Comparison of ENCODE assay signal across 9 cellular contexts in genomic region chr17:40326014-40326831, GRCh38. TPM values are rescaled to one million over a fixed set of nuclear protein-coding genes. Genes with fewer than 3 reads are reported as not detected.
A peak's percentile ranks its signal among the peaks of the same experiment; 100 is the strongest.
DNase-seq lines count a peak whose midpoint lies in the region; ATAC-seq, FAIRE-seq and TF ChIP-seq lines count a peak whose summit lies in the region.
"Had no signal": no experiment of that assay in that cellular context is flagged by ENCODE, and none has a peak within 500 bp of the region (broad histone marks: within the 10 kb centered on the region; RNA-seq: fewer than 3 reads in every experiment).

No MANE protein-coding gene starts in this region.

- DNase-seq in Panc1 (ENCODE audit: low read depth, low spot score), result no peak
- no peak for DNase-seq in GM12878 (ENCODE audit: low read depth, low spot score)
- DNase-seq in neural progenitor cell (ENCODE audit: low spot score), result no peak
- no peak for DNase-seq in dedifferentiated amniotic fluid mesenchymal stem cell (ENCODE audit: extremely low spot score)
- no peak for DNase-seq in OCI-M1 (lab: John Stamatoyannopoulos, UW)
- no peak for DNase-seq in NCI-H2196 treated with DMSO at 0.1 percent for 48 hours (lab: John Stamatoyannopoulos, UW; ENCODE audit: unreplicated experiment)

- H3K4me3 Mint-ChIP-seq in neural progenitor cell, result no peak overlapping the region

- intact Hi-C loops in Panc1 (cut with micrococcal nuclease; ENCODE audit: unreplicated experiment) (no loop called here), GM12878 (cut with micrococcal nuclease; ENCODE audit: unreplicated experiment) (no loop called here)

- H3K27ac Mint-ChIP-seq in neural progenitor cell, result peak overlapping the region; percentile 72

- H3F3A ChIP-seq in DOHH2 (ENCODE audit: control insufficient read depth, insufficient read depth), result no peaks in the 10 kb centered on the region
- H3F3A ChIP-seq in neural progenitor cell (ENCODE audit: low read depth), result no peaks in the 10 kb centered on the region

- POLR2A ChIA-PET in Panc1 (lab: Charles Lee), result interaction anchor here (0.7 kb wide), 2 partner anchors 9 to 13 kb away, joined by 11 read pairs; no protein-coding TSS in a partner anchor
- POLR2A ChIA-PET in GM12878 (lab: Charles Lee), result interaction anchor here (0.7 to 7.0 kb wide), 8 partner anchors 9 to 187 kb away, joined by 3 to 123 read pairs (median 4); partner anchors contain the start of genes RARA and WIPF2

- RAD21 ChIA-PET in GM12878 (lab: Charles Lee; ENCODE audit: unreplicated experiment), result interaction anchor here (0.7 to 12.6 kb wide), 8 partner anchors 11 to 313 kb away, joined by 3 to 156 read pairs (median 6); partner anchors contain the start of gene RARA

- SMC1A ChIA-PET in GM12878 (lab: Charles Lee; ENCODE audit: uncharacterized antibody, unreplicated experiment), result interaction anchor here (1.1 to 11.2 kb wide), 8 partner anchors 9 to 37 kb away, joined by 3 to 172 read pairs (median 4); partner anchors contain the start of gene RARA

- H3K36me3 ChIP-seq in DOHH2 (ENCODE audit: control insufficient read depth, low read length) (peaks cover 6% of the 10 kb centered on the region), Panc1 (ENCODE audit: control insufficient read depth, insufficient read depth, low read length) (no peaks in the 10 kb centered on the region), GM12878 (ENCODE audit: control insufficient read depth in 2 of 2, insufficient read depth in 2 of 2, low read length in 1 of 2) (peaks cover 6% of the 10 kb centered on the region in 2 experiments; a peak in 2 of 4 replicates), neural progenitor cell (no peaks in the 10 kb centered on the region)

- TF ChIP-seq EP300 in GM12878 (IDR thresholded peaks at IDR 0.05; ENCODE audit: borderline replicate concordance in 1 of 2, control insufficient read depth in 1 of 2, low read depth in 2 of 2, low read length in 2 of 2), result no peak

- H3K79me2 ChIP-seq in DOHH2 (ENCODE audit: control insufficient read depth, low read length) (peaks cover 82% of the 10 kb centered on the region), GM12878 (ENCODE audit: control insufficient read depth, insufficient read depth, low read length) (peaks cover 96% of the 10 kb centered on the region), neural progenitor cell (ENCODE audit: low read depth) (peaks cover 7% of the 10 kb centered on the region)

- H3K9ac ChIP-seq in GM12878 (ENCODE audit: control insufficient read depth, insufficient read depth, low read length), result peak overlapping the region; percentile 75
- no peak overlapping the region for H3K9ac ChIP-seq in neural progenitor cell

- ATAC-seq in Panc1 (peak; percentile 28), GM12878 (peak; percentile 50), GM19324 (IDR thresholded peaks at IDR 0.05; ENCODE audit: low FRiP score, unreplicated experiment) (no peak)

- H3K9me2 ChIP-seq in DOHH2 (replicated peaks; ENCODE audit: control insufficient read depth, low read length), result no peaks in the 10 kb centered on the region

- CTCF ChIA-PET in Panc1 (lab: Charles Lee) (interaction anchor here (0.6 kb wide), 1 partner anchor 9 kb away, joined by 3 read pairs; no protein-coding TSS in a partner anchor), GM12878 (lab: Yijun Ruan, JAX) (interaction anchor here (0.9 to 6.6 kb wide), 15 partner anchors 7 to 124 kb away, joined by 3 to 58 read pairs (median 5); partner anchors contain the start of gene RARA)

- H3K4me1 Mint-ChIP-seq in neural progenitor cell, result peaks cover 29% of the 10 kb centered on the region

- no peak for TF ChIP-seq POLR2A in GM12878 (IDR thresholded peaks at IDR 0.05; ENCODE audit: low read depth, low read length)

- peaks cover 35% of the 10 kb centered on the region for H4K20me1 ChIP-seq in DOHH2 (ENCODE audit: control insufficient read depth, insufficient read depth, low read depth, low read length)
- H4K20me1 ChIP-seq in GM12878 (ENCODE audit: control insufficient read depth, insufficient read depth), result no peaks in the 10 kb centered on the region
- peaks cover 61% of the 10 kb centered on the region for H4K20me1 ChIP-seq in neural progenitor cell (ENCODE audit: low read depth)

- H2AFZ ChIP-seq in GM12878 (ENCODE audit: control insufficient read depth, low read depth, low read length), result no peak overlapping the region
- H2AFZ ChIP-seq in neural progenitor cell (replicated peaks), result no peak overlapping the region
- H2AFZ ChIP-seq: PC-9 had no signal

- H3K4me1 ChIP-seq in DOHH2 (ENCODE audit: control insufficient read depth, low read length) (peaks cover 79% of the 10 kb centered on the region), Panc1 (ENCODE audit: control insufficient read depth, insufficient read depth, low read length) (peaks cover 86% of the 10 kb centered on the region), GM12878 (ENCODE audit: control insufficient read depth, insufficient read depth, low read length) (peaks cover 68% of the 10 kb centered on the region), neural progenitor cell (peaks cover 9% of the 10 kb centered on the region)

- in situ Hi-C loops in Panc1 (cut with HindIII; ENCODE audit: low pct_unique_long_range_greater_than_20kb, low sequenced_read_pairs) (no loop called here), GM12878 (cut with MboI) (loop anchor here (10.0 kb wide), 1 partner anchor 1349 kb away; no protein-coding TSS in a partner anchor)

- no peak for TF ChIP-seq CTCF in DOHH2 (IDR thresholded peaks at IDR 0.05; ENCODE audit: low read depth, low read length, poor library complexity, severe bottlenecking)
- TF ChIP-seq CTCF in Panc1 (IDR thresholded peaks at IDR 0.05), result no peak
- no peak for TF ChIP-seq CTCF in GM12878 (IDR thresholded peaks at IDR 0.05 in 2 of 3, conservative IDR thresholded peaks at IDR 0.05 in 1 of 3; ENCODE audit: control insufficient read depth in 2 of 3, extremely low read depth in 1 of 3, insufficient read depth in 1 of 3, low read depth in 3 of 3, low read length in 3 of 3)
- TF ChIP-seq CTCF in neural progenitor cell (IDR thresholded peaks at IDR 0.05), result no peak

- H3K27ac ChIP-seq in DOHH2 (ENCODE audit: low read depth, low read length) (peak overlapping the region; percentile 3; the same call in 1 of the 2 replicates), Panc1 (ENCODE audit: low read length) (peak overlapping the region; percentile 69), GM12878 (ENCODE audit: control insufficient read depth, insufficient read depth) (peak overlapping the region; percentile 96), neural progenitor cell (no peak overlapping the region)
- H3K27ac ChIP-seq: PC-9 had no signal

- H3K9me3 ChIP-seq in DOHH2 (ENCODE audit: control insufficient read depth, insufficient read depth, low read length), result no peaks in the 10 kb centered on the region
- H3K9me3 ChIP-seq in Panc1 (ENCODE audit: control insufficient read depth, insufficient read depth, low read depth, low read length), result no peaks in the 10 kb centered on the region
- no peaks in the 10 kb centered on the region for H3K9me3 ChIP-seq in GM12878 (replicated peaks; ENCODE audit: control insufficient read depth, insufficient read depth, low read length)
- H3K9me3 ChIP-seq in neural progenitor cell (ENCODE audit: low read depth), result no peaks in the 10 kb centered on the region

- FAIRE-seq in GM12878 (lab: Jason Lieb, UNC), result peak; percentile 57

- BruUV-seq in Panc1 (replicated peaks; lab: Mats Ljungman, UMichigan), result no TSS peak
- BruUV-seq in GM12878 (replicated peaks; lab: Mats Ljungman, UMichigan), result TSS peak; percentile 26

- no peaks in the 10 kb centered on the region for H3K9me3 Mint-ChIP-seq in neural progenitor cell

- 3% methylated on average over 17 of the region's 17 CpGs for WGBS in GM12878 (ENCODE audit: insufficient coverage, insufficient replicate concordance, low lambda C conversion rate, missing lambda C conversion rate)

- H3K4me2 ChIP-seq in DOHH2 (ENCODE audit: low read length) (peak overlapping the region; percentile 62), GM12878 (ENCODE audit: control insufficient read depth, insufficient read depth) (peak overlapping the region; percentile 100), neural progenitor cell (no peak overlapping the region)
- H3K4me2 ChIP-seq: PC-9 had no signal

- no peaks in the 10 kb centered on the region for H3K27me3 ChIP-seq in DOHH2 (ENCODE audit: control insufficient read depth, low read length)
- H3K27me3 ChIP-seq in Panc1 (ENCODE audit: control insufficient read depth, insufficient read depth, low read length), result no peaks in the 10 kb centered on the region
- H3K27me3 ChIP-seq in GM12878 (replicated peaks in 1 of 2; ENCODE audit: control insufficient read depth in 2 of 2, insufficient read depth in 2 of 2, low read length in 1 of 2), result no peaks in the 10 kb centered on the region
- no peaks in the 10 kb centered on the region for H3K27me3 ChIP-seq in neural progenitor cell

- H3K27me3 Mint-ChIP-seq in neural progenitor cell (ENCODE audit: insufficient read depth, low read depth), result peaks cover 2% of the 10 kb centered on the region

- no peaks in the 10 kb centered on the region for H3K36me3 Mint-ChIP-seq in neural progenitor cell

- TF ChIP-seq RAD21 in GM12878 (IDR thresholded peaks at IDR 0.05; ENCODE audit: insufficient read depth, low read depth, low read length), result no peak

- H3K4me3 ChIP-seq in DOHH2 (ENCODE audit: low read length), result peak overlapping the region; percentile 38
- H3K4me3 ChIP-seq in Panc1 (ENCODE audit: low read depth in 2 of 2, low read length in 2 of 2), result peak overlapping the region in 1 of 2 experiments; percentile 15; a peak in 2 of 4 replicates
- H3K4me3 ChIP-seq in GM12878, result peak overlapping the region; percentile 74
- H3K4me3 ChIP-seq in neural progenitor cell, result no peak overlapping the region
- H3K4me3 ChIP-seq: PC-9 had no signal

RNA-seq across cellular contexts. Expression of gene RARA, which starts 17.2 kb away (rescaled TPM):
- total RNA-seq in Panc1 (2021; ENCODE audit: unreplicated experiment) (55.6 TPM), GM12878 (2014; rRNA removed) (15.5 and 17.3 TPM in 2 replicates), GM12878 (2014; rRNA removed; fragmentation: Illumina TruSeq; extraction: Trizol) (7.7 and 9.7 TPM in 2 replicates), GM12878 (2021) (33.6 and 34.8 TPM in 2 replicates), neural progenitor cell (ENCODE audit: low replicate concordance) (9.0 and 9.4 TPM in 2 replicates)
- 59.9 TPM for polyA plus RNA-seq in Panc1 (2012; ENCODE audit: insufficient read length)
- total RNA-seq in GM12878 (2013; cell fraction: nucleolus; rRNA removed), result 30.5 and 34.4 TPM in 2 replicates
- polyA plus RNA-seq in GM12878 (2011; ENCODE audit: low read depth), result 12.0 TPM
- polyA plus RNA-seq in GM12878 (2011; rRNA removed) (3.1 and 7.8 TPM in 2 replicates), GM12878 (2014; fragmentation: Illumina TruSeq; extraction: Trizol) (8.0 and 23.8 TPM in 2 replicates), GM12878 (2014; fragmentation: Nextera tagmentation; extraction: Ambion mirVana) (under 1 TPM; 0.13 to 0.16 TPM), GM12878 (2014; rRNA removed) (14.3 and 20.2 TPM in 2 replicates), GM12878 (2016; fragmentation: Nextera tagmentation; extraction: Ambion mirVana) (10 to 100 TPM; 12.9 to 15.4 TPM)
- 10.0 and 13.4 TPM in 2 replicates for polyA plus RNA-seq in GM12878 (2011; cell fraction: cytosol; rRNA removed)
- 29.2 and 38.2 TPM in 2 replicates for polyA plus RNA-seq in GM12878 (2011; cell fraction: nucleus; rRNA removed)
- 23.0 and 26.5 TPM in 2 replicates for polyA plus RNA-seq in GM12878 (2012)
- 8.7 and 13.7 TPM in 2 replicates for polyA minus RNA-seq in GM12878 (2011; rRNA and poly(A)+ RNA removed)
- polyA minus RNA-seq in GM12878 (2011; cell fraction: cytosol; rRNA and poly(A)+ RNA removed), result 15.1 and 20.3 TPM in 2 replicates
- 9.7 and 15.5 TPM in 2 replicates for polyA minus RNA-seq in GM12878 (2011; cell fraction: nucleus; rRNA and poly(A)+ RNA removed)

RNA-seq across cellular contexts. Expression of gene GJD3, which starts 38.3 kb away (rescaled TPM):
- total RNA-seq in Panc1 (2021; ENCODE audit: unreplicated experiment) (0.33 TPM), GM12878 (2014; rRNA removed) (not detected in 2 replicates), GM12878 (2014; rRNA removed; fragmentation: Illumina TruSeq; extraction: Trizol) (not detected in 2 replicates), GM12878 (2021) (not detected in 2 replicates), neural progenitor cell (ENCODE audit: low replicate concordance) (not detected in 2 replicates)
- 5.8 TPM for polyA plus RNA-seq in Panc1 (2012; ENCODE audit: insufficient read length)
- not detected in 2 replicates for total RNA-seq in GM12878 (2013; cell fraction: nucleolus; rRNA removed)
- not detected for polyA plus RNA-seq in GM12878 (2011; ENCODE audit: low read depth)
- polyA plus RNA-seq in GM12878 (2011; rRNA removed) (not detected in 2 replicates), GM12878 (2014; fragmentation: Illumina TruSeq; extraction: Trizol) (not detected in 2 replicates), GM12878 (2014; fragmentation: Nextera tagmentation; extraction: Ambion mirVana) (not detected), GM12878 (2014; rRNA removed) (not detected in 2 replicates), GM12878 (2016; fragmentation: Nextera tagmentation; extraction: Ambion mirVana) (1 to 10 TPM in 1 of 2 experiments, not detected in 1; 1.6 TPM)
- polyA plus RNA-seq in GM12878 (2011; cell fraction: cytosol; rRNA removed), result not detected in 2 replicates
- polyA plus RNA-seq in GM12878 (2011; cell fraction: nucleus; rRNA removed), result not detected in 2 replicates
- not detected in 2 replicates for polyA plus RNA-seq in GM12878 (2012)
- polyA minus RNA-seq in GM12878 (2011; rRNA and poly(A)+ RNA removed), result not detected in 2 replicates
- polyA minus RNA-seq in GM12878 (2011; cell fraction: cytosol; rRNA and poly(A)+ RNA removed), result not detected in 2 replicates
- not detected in 2 replicates for polyA minus RNA-seq in GM12878 (2011; cell fraction: nucleus; rRNA and poly(A)+ RNA removed)
- total RNA-seq: PC-9 had no signal

RNA-seq across cellular contexts. Expression of gene CDC6, which starts 38.5 kb away (rescaled TPM):
- total RNA-seq in Panc1 (2021; ENCODE audit: unreplicated experiment) (66.3 TPM), GM12878 (2014; rRNA removed) (39.0 and 43.8 TPM in 2 replicates), GM12878 (2014; rRNA removed; fragmentation: Illumina TruSeq; extraction: Trizol) (46.8 and 53.0 TPM in 2 replicates), GM12878 (2021) (47.7 and 52.0 TPM in 2 replicates), neural progenitor cell (ENCODE audit: low replicate concordance) (54.6 and 65.3 TPM in 2 replicates)
- polyA plus RNA-seq in Panc1 (2012; ENCODE audit: insufficient read length), result 24.3 TPM
- total RNA-seq in GM12878 (2013; cell fraction: nucleolus; rRNA removed), result 25.9 and 32.3 TPM in 2 replicates
- polyA plus RNA-seq in GM12878 (2011; ENCODE audit: low read depth), result 20.0 TPM
- polyA plus RNA-seq in GM12878 (2011; rRNA removed) (43.1 and 48.5 TPM in 2 replicates), GM12878 (2014; fragmentation: Illumina TruSeq; extraction: Trizol) (54.4 and 59.6 TPM in 2 replicates), GM12878 (2014; fragmentation: Nextera tagmentation; extraction: Ambion mirVana) (10 to 100 TPM; 13.3 to 18.6 TPM), GM12878 (2014; rRNA removed) (25.9 and 26.3 TPM in 2 replicates), GM12878 (2016; fragmentation: Nextera tagmentation; extraction: Ambion mirVana) (10 to 100 TPM; 59.3 to 60.9 TPM)
- 18.9 and 20.1 TPM in 2 replicates for polyA plus RNA-seq in GM12878 (2011; cell fraction: cytosol; rRNA removed)
- 18.7 and 26.9 TPM in 2 replicates for polyA plus RNA-seq in GM12878 (2011; cell fraction: nucleus; rRNA removed)
- 18.9 and 19.5 TPM in 2 replicates for polyA plus RNA-seq in GM12878 (2012)
- 15.8 and 24.1 TPM in 2 replicates for polyA minus RNA-seq in GM12878 (2011; rRNA and poly(A)+ RNA removed)
- 9.6 and 10.5 TPM in 2 replicates for polyA minus RNA-seq in GM12878 (2011; cell fraction: cytosol; rRNA and poly(A)+ RNA removed)
- polyA minus RNA-seq in GM12878 (2011; cell fraction: nucleus; rRNA and poly(A)+ RNA removed), result 12.3 and 28.6 TPM in 2 replicates
